ENCODE assay signal across 9 cellular contexts in genomic region chr1:177978530-177978929, GRCh38. TPM values are rescaled to one million over a fixed set of nuclear protein-coding genes. Genes with fewer than 3 reads are reported as not detected.
"Had no signal": no experiment of that assay in that cellular context is flagged by ENCODE, and none has a peak within 500 bp of the region (broad histone marks: within the 10 kb centered on the region; RNA-seq: fewer than 3 reads in every experiment).

No MANE protein-coding gene starts in this region.

- H3K9ac ChIP-seq: KMS-11 had no signal

- FAIRE-seq: HepG2, HTR-8/SVneo had no signal

- ATAC-seq: HepG2 had no signal

- H3K4me1 Mint-ChIP-seq: IgD-negative memory B cell had no signal

- H3K4me3 Mint-ChIP-seq: IgD-negative memory B cell had no signal

- H3K36me3 Mint-ChIP-seq: IgD-negative memory B cell had no signal

- H3K27ac ChIP-seq: HL-60, KMS-11 had no signal

- H3K27ac Mint-ChIP-seq: IgD-negative memory B cell had no signal

- DNase-seq: IMR-90, Karpas-422, KBM-7, KG1 had no signal

- H3K4me2 ChIP-seq: KMS-11 had no signal

RNA-seq across cellular contexts. Expression of gene SEC16B, which starts 8.7 kb away (rescaled TPM):
- polyA plus RNA-seq: IgD-negative memory B cell had no signal
